In the genomic region with DNA sequence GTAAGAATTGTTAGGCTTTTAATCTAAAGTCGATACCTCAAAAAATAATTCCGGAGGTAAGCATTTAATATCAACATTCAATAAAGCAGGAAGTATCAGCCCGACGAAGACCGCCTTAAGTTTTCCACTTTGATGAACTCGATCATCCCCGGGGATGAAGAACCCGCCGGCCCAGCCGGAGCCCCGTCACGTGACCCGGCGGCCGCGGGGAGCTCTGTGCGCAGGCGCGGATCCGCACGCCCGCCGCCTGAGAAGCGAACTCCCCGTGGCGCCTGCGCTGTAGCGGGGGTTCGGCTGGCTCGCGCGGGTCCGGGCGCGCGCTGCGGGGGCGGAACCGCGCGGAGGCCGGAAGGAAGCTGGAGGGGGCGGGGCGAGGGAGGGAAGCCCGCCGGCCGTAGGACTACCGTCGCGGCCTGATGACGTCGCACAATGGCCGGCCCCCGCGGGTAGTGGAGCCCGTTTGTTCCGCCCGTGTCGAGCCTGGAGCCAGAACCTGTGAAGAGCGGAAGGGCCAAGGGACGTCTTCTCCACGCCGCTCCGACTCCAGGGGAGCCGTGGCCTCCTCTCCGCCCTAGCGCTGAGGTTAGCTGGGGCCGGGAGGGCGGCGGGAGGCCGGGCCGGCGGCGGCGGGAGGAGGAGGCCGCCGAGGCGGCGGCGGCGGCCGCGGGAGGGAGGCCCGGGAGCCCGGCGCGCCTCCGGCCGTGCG, we compare ENCODE assay signal across 8 cellular contexts. TPM values are rescaled to one million over a fixed set of nuclear protein-coding genes. Genes with fewer than 3 reads are reported as not detected.
DNase-seq lines count a peak whose midpoint lies in the region; ATAC-seq and TF ChIP-seq lines count a peak whose summit lies in the region.

A gene (plus strand): TSS at position 419 of the 706 bp plus-strand sequence. CDS start 6,721 bp downstream, outside the sequence.

- in situ Hi-C loops in T47D (cut with HindIII; ENCODE audit: low pct_unique_long_range_greater_than_20kb, low sequenced_read_pairs), result no loop called here

- H3K4me3 ChIP-seq in iPS-18c (ENCODE audit: insufficient read depth, low read depth, low read length) (peak within 1 kb of the TSS; percentile 85), skeletal muscle tissue (ENCODE audit: low read length in 3 of 3) (peak within 1 kb of the TSS; percentile 84 to 89 (median 86))

- peak; percentile 45 for ATAC-seq in GM18870 (IDR thresholded peaks at IDR 0.05; ENCODE audit: unreplicated experiment)
- ATAC-seq in HG03108 (IDR thresholded peaks at IDR 0.05; ENCODE audit: unreplicated experiment), result peak; percentile 67

- H3K27me3 ChIP-seq in skeletal muscle tissue (ENCODE audit: control insufficient read depth in 3 of 3, insufficient read depth in 3 of 3, low read length in 3 of 3), result no peaks in the 10 kb centered on the region

- DNase-seq in A172 (ENCODE audit: low spot score) (peak; percentile 83), NCI-H2196 treated with DMSO at 0.1 percent for 48 hours (lab: John Stamatoyannopoulos, UW; ENCODE audit: unreplicated experiment) (peak; percentile 68), T47D (ENCODE audit: low read depth in 1 of 2, low spot score in 1 of 2) (peak; percentile 98 to 99)

- H3K9me3 ChIP-seq in iPS-18c (ENCODE audit: control insufficient read depth, insufficient read depth, low read length) (no peaks in the 10 kb centered on the region), skeletal muscle tissue (ENCODE audit: control insufficient read depth in 3 of 3, low read length in 3 of 3) (no peaks in the 10 kb centered on the region)

- H3K9ac ChIP-seq in skeletal muscle tissue (ENCODE audit: low read depth in 1 of 3, low read length in 3 of 3), result peak within 1 kb of the TSS; percentile 82 to 88 (median 85)

- peaks cover 3 to 4% (median 3%) of the 10 kb centered on the region in 3 donors for H3K36me3 ChIP-seq in skeletal muscle tissue (ENCODE audit: control insufficient read depth in 3 of 3, insufficient read depth in 3 of 3, low read length in 3 of 3)

- TF ChIP-seq CTCF in VCaP (conservative IDR thresholded peaks at IDR 0.05), result no peak

- H3K27ac ChIP-seq in VCaP (peak within 1 kb of the TSS; percentile 49; the same call in 1 of the 2 replicates), skeletal muscle tissue (ENCODE audit: low read depth, low read length) (peak within 1 kb of the TSS; percentile 48)

- H3K4me1 ChIP-seq in skeletal muscle tissue (ENCODE audit: control insufficient read depth in 3 of 3, insufficient read depth in 3 of 3, low read length in 3 of 3), result peaks cover 17 to 26% (median 22%) of the 10 kb centered on the region in 3 donors

RNA-seq across cellular contexts. Expression of the gene that starts here (rescaled TPM):
- total RNA-seq in A172 (2014; rRNA removed; shearing (Covaris generic)), result 17.7 and 18.3 TPM in 2 replicates
- total RNA-seq in skeletal muscle tissue, result 14.6 TPM

Comparison
In these comparisons a context has a peak if more than half of its experiments do, and no peak if none do; other contexts are left out.
1. Peak in every context shown above with its lines: DNase-seq, ATAC-seq, H3K4me3 ChIP-seq and H3K27ac ChIP-seq.